Comparison of ENCODE assay signal across 8 cellular contexts in the genomic region with DNA sequence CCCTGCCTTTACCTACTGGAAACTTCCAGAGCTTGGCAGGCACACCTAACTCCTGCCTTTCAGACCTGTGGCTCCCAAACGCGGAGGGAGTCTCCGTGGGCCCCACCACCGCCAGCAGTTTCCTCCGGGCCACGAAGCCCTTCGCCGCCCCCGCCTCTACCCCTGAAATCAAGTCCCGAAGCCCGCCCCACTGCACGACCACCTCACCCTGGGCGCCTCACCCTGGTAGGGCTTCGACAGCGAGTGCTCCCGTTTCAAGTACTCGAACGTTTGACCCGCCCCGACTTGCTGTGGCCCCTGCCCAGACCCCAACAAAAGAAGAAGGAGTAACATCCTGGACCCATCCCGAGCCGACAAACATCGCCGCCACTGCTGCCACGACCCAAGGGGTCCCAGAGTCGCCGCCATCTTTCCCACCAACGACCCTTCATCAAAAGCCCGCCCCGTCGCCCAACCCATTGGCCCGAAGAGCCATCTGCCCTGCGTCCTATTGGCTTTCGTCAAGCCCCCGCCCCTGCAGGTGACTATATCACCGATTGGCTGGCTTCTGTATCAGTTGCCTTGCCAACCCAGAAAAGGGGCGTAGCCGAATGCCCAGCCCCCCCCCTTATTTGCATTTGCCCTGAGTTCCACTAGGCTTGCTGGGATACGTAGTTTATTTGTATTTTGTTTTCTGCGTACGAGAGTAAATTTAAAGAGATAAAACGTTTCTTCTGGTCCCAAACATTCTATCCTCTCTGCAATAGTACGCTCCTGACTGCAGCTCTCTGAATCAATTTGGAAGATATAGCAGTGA. TPM values are rescaled to one million over a fixed set of nuclear protein-coding genes. Genes with fewer than 3 reads are reported as not detected.
A peak's percentile ranks its signal among the peaks of the same experiment; 100 is the strongest.
DNase-seq lines count a peak whose midpoint lies in the region; ATAC-seq and TF ChIP-seq lines count a peak whose summit lies in the region.

A gene with protein sequence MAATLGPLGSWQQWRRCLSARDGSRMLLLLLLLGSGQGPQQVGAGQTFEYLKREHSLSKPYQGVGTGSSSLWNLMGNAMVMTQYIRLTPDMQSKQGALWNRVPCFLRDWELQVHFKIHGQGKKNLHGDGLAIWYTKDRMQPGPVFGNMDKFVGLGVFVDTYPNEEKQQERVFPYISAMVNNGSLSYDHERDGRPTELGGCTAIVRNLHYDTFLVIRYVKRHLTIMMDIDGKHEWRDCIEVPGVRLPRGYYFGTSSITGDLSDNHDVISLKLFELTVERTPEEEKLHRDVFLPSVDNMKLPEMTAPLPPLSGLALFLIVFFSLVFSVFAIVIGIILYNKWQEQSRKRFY (minus strand): TSS at position 432 of the 796 bp plus-strand sequence. CDS start 24 bp downstream, at position 408.

- H3K36me3 ChIP-seq in NT2/D1 (ENCODE audit: insufficient read depth, insufficient read length, low read length) (peaks cover 34% of the 10 kb centered on the region), endodermal cell (ENCODE audit: control insufficient read depth, insufficient read depth, low read length) (peaks cover 27% of the 10 kb centered on the region)

- peak within 1 kb of the TSS; percentile 98 for H3K27ac Mint-ChIP-seq in endodermal cell

- H3K36me3 Mint-ChIP-seq in endodermal cell (ENCODE audit: low read depth) = peaks cover 24% of the 10 kb centered on the region

- TF ChIP-seq CTCF in endodermal cell (conservative IDR thresholded peaks at IDR 0.05) = peak; percentile 15

- WGBS in endodermal cell (ENCODE audit: insufficient coverage in 1 of 2, insufficient read length in 1 of 2), 2 experiments = 0% methylated on average over 11 to 43 of the region's 43 CpGs

- H3K27me3 Mint-ChIP-seq in endodermal cell (ENCODE audit: insufficient read depth) = no peaks in the 10 kb centered on the region

- DNase-seq in COR-L47 (lab: John Stamatoyannopoulos, UW) (peak; percentile 98), HUDEP-2 (lab: John Stamatoyannopoulos, UW; ENCODE audit: unreplicated experiment in 76 of 76) (peak in 75 of 76 experiments; percentile 43 to 98 (median 94)), NT2/D1 (ENCODE audit: low read depth, low spot score) (peak; percentile 96), endodermal cell (peak; percentile 99), mesenteric fat pad (ENCODE audit: low spot score) (peak; percentile 97)
- DNase-seq in activated CD8-positive, alpha-beta memory T cell treated with anti-CD3 and anti-CD28 coated beads, Interleukin-2, amount 50 U/mL, for 24 hours (ENCODE audit: extremely low read depth) = peak; percentile 98
- DNase-seq in stimulated activated CD8-positive, alpha-beta memory T cell treated with anti-CD3 and anti-CD28 coated beads, Interleukin-15, amount 100 ng/mL, for 24 hours (ENCODE audit: low read depth) = peak; percentile 74

- H3K27me3 ChIP-seq in NT2/D1 (ENCODE audit: insufficient read depth, insufficient read length) = no peaks in the 10 kb centered on the region
- no peaks in the 10 kb centered on the region for H3K27me3 ChIP-seq in endodermal cell (ENCODE audit: control insufficient read depth, insufficient read depth, low read length, poor library complexity, severe bottlenecking)

- H3K4me3 Mint-ChIP-seq in endodermal cell = peak within 1 kb of the TSS; percentile 97

- peak; percentile 98 for ATAC-seq in GM21381 (IDR thresholded peaks at IDR 0.05; ENCODE audit: unreplicated experiment)

- no peaks in the 10 kb centered on the region for H3K4me1 ChIP-seq in NT2/D1 (ENCODE audit: insufficient read depth, insufficient read length)
- H3K4me1 ChIP-seq in endodermal cell (ENCODE audit: control insufficient read depth, insufficient read depth, low read length) = no peaks in the 10 kb centered on the region

- H3K9me3 Mint-ChIP-seq in endodermal cell = no peaks in the 10 kb centered on the region

- H3K4me3 ChIP-seq in NT2/D1 (ENCODE audit: insufficient read length, low read depth) (peak within 1 kb of the TSS; percentile 84), endodermal cell (ENCODE audit: low read length) (peak within 1 kb of the TSS; percentile 87)

- H3K4me1 Mint-ChIP-seq in endodermal cell = peaks cover 20% of the 10 kb centered on the region

- H3K27ac ChIP-seq in endodermal cell (ENCODE audit: low read depth, low read length) = no peak within 1 kb of the TSS

- H3K9ac ChIP-seq in NT2/D1 (ENCODE audit: insufficient read length, low read depth) (peak within 1 kb of the TSS; percentile 92), endodermal cell (ENCODE audit: extremely low read depth, low read length, poor library complexity, severe bottlenecking) (peak within 1 kb of the TSS; percentile 81)

- no peaks in the 10 kb centered on the region for H3K9me3 ChIP-seq in NT2/D1 (ENCODE audit: insufficient read depth, low read length)
- no peaks in the 10 kb centered on the region for H3K9me3 ChIP-seq in endodermal cell (ENCODE audit: control insufficient read depth, low read length)

RNA-seq across cellular contexts. Expression of the gene that starts here (rescaled TPM):
- total RNA-seq in endodermal cell (10 to 100 TPM; 24.4 to 30.4 TPM), mesenteric fat pad (10.2 TPM)
- 27.2 TPM for polyA plus RNA-seq in endodermal cell (2013, experiment 1 of 2)
- polyA plus RNA-seq in endodermal cell (2013, experiment 2 of 2) = 26.2 TPM
